ENCODE assay signal across 2 cellular contexts in the genomic region with DNA sequence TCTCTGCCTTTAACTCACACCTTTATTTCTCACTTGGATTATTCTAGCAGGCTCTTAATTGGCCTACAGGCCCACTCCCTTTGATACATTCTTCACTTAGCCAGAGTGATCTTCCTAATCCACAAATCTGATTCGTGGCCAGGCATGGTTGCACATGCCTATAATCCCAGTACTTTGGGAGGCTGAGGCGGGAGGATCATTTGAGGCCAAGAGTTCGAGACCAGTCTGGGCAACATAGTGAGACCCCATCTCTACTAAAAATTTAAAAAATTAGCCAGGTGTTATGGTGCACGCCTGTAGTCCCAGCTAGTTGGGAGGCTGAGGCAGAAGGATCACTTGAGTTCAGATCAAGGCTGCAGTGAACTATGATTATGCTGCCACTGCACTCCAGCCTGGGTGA.
TF ChIP-seq lines count a peak whose summit lies in the region.

No MANE protein-coding gene starts in this region.

TF ChIP-seq in WTC11, 78 proteins besides CTCF, POLR2A, EP300 and RAD21:
- peak; percentile 58; the same call in 1 of the 2 replicates for TF ChIP-seq ZNF121 (CRISPR knock-in tag; IDR thresholded peaks at IDR 0.05)
- TF ChIP-seq NFATC4 (CRISPR knock-in tag; IDR thresholded peaks at IDR 0.05) = no peak
- no peak for TF ChIP-seq AR (CRISPR knock-in tag; IDR thresholded peaks at IDR 0.05)
TF ChIP-seq in WTC11: peak in this region for 1.

TF ChIP-seq in SK-N-SH, 30 proteins besides CTCF, POLR2A, EP300 and RAD21:
- TF ChIP-seq ELF1 (IDR thresholded peaks at IDR 0.05) (no peak), FOXJ3 (CRISPR knock-in tag; IDR thresholded peaks at IDR 0.05) (no peak)
